In genomic region chr15:48868549-48868948, GRCh38 we compare ENCODE assay signal across 12 cellular contexts. TPM values are rescaled to one million over a fixed set of nuclear protein-coding genes. Genes with fewer than 3 reads are reported as not detected.
DNase-seq lines count a peak whose midpoint lies in the region; ATAC-seq, FAIRE-seq and TF ChIP-seq lines count a peak whose summit lies in the region.
"Had no signal": no experiment of that assay in that cellular context is flagged by ENCODE, and none has a peak within 500 bp of the region (broad histone marks: within the 10 kb centered on the region; RNA-seq: fewer than 3 reads in every experiment).

No MANE protein-coding gene starts in this region.

- ATAC-seq in HG03342 (IDR thresholded peaks at IDR 0.05; ENCODE audit: unreplicated experiment), result no peak
- ATAC-seq: K562, T-helper 17 cell had no signal

- H3K4me3 ChIP-seq in BLaER1 treated with 17β-estradiol and CSF1 and Interleukin-3, amounts not matched to agents 10 nM and 100 nM, result no peak overlapping the region
- no peak overlapping the region for H3K4me3 ChIP-seq in astrocyte (ENCODE audit: insufficient read depth, low read depth, low read length)
- H3K4me3 ChIP-seq: K562 had no signal

- H3K27ac Mint-ChIP-seq in astrocyte (ENCODE audit: unreplicated experiment), result no peak overlapping the region
- H3K27ac Mint-ChIP-seq: T-helper 17 cell had no signal

- H3K4me1 Mint-ChIP-seq in astrocyte (ENCODE audit: low read depth, unreplicated experiment), result peaks cover 25% of the 10 kb centered on the region

- H3K9me3 Mint-ChIP-seq in astrocyte (ENCODE audit: unreplicated experiment), result no peaks in the 10 kb centered on the region

- H2AFZ ChIP-seq in astrocyte (ENCODE audit: low read depth, low read length), result no peak overlapping the region

- no peaks in the 10 kb centered on the region for H3K27me3 ChIP-seq in BLaER1 treated with 17β-estradiol and CSF1 and Interleukin-3, amounts not matched to agents 10 nM and 100 nM
- H3K27me3 ChIP-seq in astrocyte (ENCODE audit: insufficient read depth, low read length), result no peaks in the 10 kb centered on the region

- no peaks in the 10 kb centered on the region for H3K27me3 Mint-ChIP-seq in astrocyte (ENCODE audit: low read depth, unreplicated experiment)

- H3K4me3 Mint-ChIP-seq in astrocyte (ENCODE audit: unreplicated experiment), result no peak overlapping the region
- H3K4me3 Mint-ChIP-seq: T-helper 17 cell had no signal

- no peaks in the 10 kb centered on the region for H3K36me3 Mint-ChIP-seq in astrocyte (ENCODE audit: low read depth, unreplicated experiment)

- TF ChIP-seq CTCF in astrocyte (IDR thresholded peaks at IDR 0.05; ENCODE audit: insufficient read depth, low read depth, low read length), result no peak

- H3K9ac ChIP-seq in BLaER1 treated with 17β-estradiol and CSF1 and Interleukin-3, amounts not matched to agents 10 nM and 100 nM, result no peak overlapping the region
- H3K9ac ChIP-seq in astrocyte (ENCODE audit: low read length), result no peak overlapping the region

- no peaks in the 10 kb centered on the region for H3K79me2 ChIP-seq in astrocyte (ENCODE audit: insufficient read depth, low read length)

- no peaks in the 10 kb centered on the region for H3K36me3 ChIP-seq in BLaER1 treated with 17β-estradiol and CSF1 and Interleukin-3, amounts not matched to agents 10 nM and 100 nM
- H3K36me3 ChIP-seq in astrocyte (ENCODE audit: insufficient read depth, low read length), result no peaks in the 10 kb centered on the region

- no peaks in the 10 kb centered on the region for H4K20me1 ChIP-seq in BLaER1 treated with 17β-estradiol and CSF1 and Interleukin-3, amounts not matched to agents 10 nM and 100 nM
- no peaks in the 10 kb centered on the region for H4K20me1 ChIP-seq in astrocyte (ENCODE audit: insufficient read depth, low read length)

- H3K4me1 ChIP-seq in BLaER1 treated with 17β-estradiol and CSF1 and Interleukin-3, amounts not matched to agents 10 nM and 100 nM, result peaks cover 0 to 49% (median 15%) of the 10 kb centered on the region in 10 experiments; a peak in 13 of 20 replicates
- peaks cover 28% of the 10 kb centered on the region for H3K4me1 ChIP-seq in astrocyte (ENCODE audit: insufficient read depth, low read length)

- FAIRE-seq in astrocyte (lab: Jason Lieb, UNC), result peak; percentile 37

- H3K27ac ChIP-seq in BLaER1 treated with 17β-estradiol and CSF1 and Interleukin-3, amounts not matched to agents 10 nM and 100 nM, result peak overlapping the region in 3 of 11 experiments; percentile 23 to 55 (median 47); a peak in 5 of 22 replicates
- no peak overlapping the region for H3K27ac ChIP-seq in astrocyte (ENCODE audit: low read depth, low read length)

- H3K9me3 ChIP-seq in BLaER1 treated with 17β-estradiol and CSF1 and Interleukin-3, amounts not matched to agents 10 nM and 100 nM (replicated peaks in 1 of 11), result no peaks in the 10 kb centered on the region
- H3K9me3 ChIP-seq in astrocyte (ENCODE audit: insufficient read depth, low read depth, low read length), result no peaks in the 10 kb centered on the region

- DNase-seq in LoVo (ENCODE audit: low spot score) (peak; percentile 37), astrocyte (ENCODE audit: low read depth) (peak; percentile 87), iris pigment epithelial cell (ENCODE audit: low read depth) (peak; percentile 96), GOT3 (lab: John Stamatoyannopoulos, UW) (no peak), cerebellar nuclear complex (lab: John Stamatoyannopoulos, UW) (no peak)
- DNase-seq in stimulated activated CD4-positive, alpha-beta T cell treated with anti-CD3 and anti-CD28 coated beads, Interleukin-15, amount 100 ng/mL, for 24 hours, result no peak
- DNase-seq: amygdala; stimulated activated CD4-positive, alpha-beta T cell treated with anti-CD3 and anti-CD28 coated beads, Interleukin-4, amount 100 ng/mL, for 1 hour; T-helper 17 cell had no signal

- peak overlapping the region in 8 of 11 experiments; percentile 4 to 63 (median 56); a peak in 13 of 22 replicates for H3K4me2 ChIP-seq in BLaER1 treated with 17β-estradiol and CSF1 and Interleukin-3, amounts not matched to agents 10 nM and 100 nM
- peak overlapping the region; percentile 19 for H3K4me2 ChIP-seq in astrocyte (ENCODE audit: low read length)

RNA-seq across cellular contexts. Expression of gene EID1, which starts 9.4 kb away (rescaled TPM):
- 165 and 166 TPM in 2 replicates for total RNA-seq in astrocyte

RNA-seq across cellular contexts. Expression of gene CEP152, which starts 57.7 kb away (rescaled TPM):
- total RNA-seq in astrocyte, result 4.2 and 6.4 TPM in 2 replicates

Comparison
In these comparisons a context has a peak if more than half of its experiments do, and no peak if none do; other contexts are left out.
1. DNase-seq: peak in LoVo (single experiment), astrocyte (single experiment) and iris pigment epithelial cell (single experiment); none in GOT3 (single experiment), cerebellar nuclear complex (0 of 2) and stimulated activated CD4-positive, alpha-beta T cell treated with anti-CD3 and anti-CD28 coated beads, Interleukin-15, amount 100 ng/mL, for 24 hours (single experiment).